In genomic region chr2:152550386-152550785, GRCh38 we compare ENCODE assay signal across 26 cellular contexts.
A peak's percentile ranks its signal among the peaks of the same experiment; 100 is the strongest.
DNase-seq lines count a peak whose midpoint lies in the region; ATAC-seq, FAIRE-seq and TF ChIP-seq lines count a peak whose summit lies in the region.
"Had no signal": no experiment of that assay in that cellular context is flagged by ENCODE, and none has a peak within 500 bp of the region (broad histone marks: within the 10 kb centered on the region; RNA-seq: fewer than 3 reads in every experiment).

No MANE protein-coding gene starts in this region.

- BruUV-seq in MCF 10A (replicated peaks; lab: Mats Ljungman, UMichigan), result no TSS peak

- no peaks in the 10 kb centered on the region for H3K27me3 ChIP-seq in SJCRH30
- H3K27me3 ChIP-seq: MG63, neutrophil, uterus had no signal

- no peaks in the 10 kb centered on the region for H3K9me3 Mint-ChIP-seq in MCF 10A (ENCODE audit: unreplicated experiment)
- H3K9me3 Mint-ChIP-seq: activated naive CD8-positive, alpha-beta T cell treated with anti-CD3 and anti-CD28 coated beads, Interleukin-2, amount 10 ng/mL, durations not matched to agents 7 days and 5 days; CD4-positive, CD25-positive, alpha-beta regulatory T cell; central memory CD8-positive, alpha-beta T cell; immature natural killer cell; memory B cell had no signal

- CTCF ChIA-PET in MCF 10A (lab: Yijun Ruan, JAX), result interaction anchor here (0.6 to 0.8 kb wide), 2 partner anchors 30 to 89 kb away, joined by 3 to 4 read pairs; no protein-coding TSS in a partner anchor

- H3K4me3 ChIP-seq in SJCRH30, result no peak overlapping the region
- H3K4me3 ChIP-seq: MG63, thoracic aorta, uterus had no signal

- H3K4me3 Mint-ChIP-seq in MCF 10A (ENCODE audit: unreplicated experiment), result no peak overlapping the region
- H3K4me3 Mint-ChIP-seq: activated naive CD8-positive, alpha-beta T cell treated with anti-CD3 and anti-CD28 coated beads, Interleukin-2, amount 10 ng/mL, durations not matched to agents 7 days and 5 days; CD4-positive, CD25-positive, alpha-beta regulatory T cell; central memory CD8-positive, alpha-beta T cell; immature natural killer cell; memory B cell had no signal

- POLR2A ChIA-PET in MCF 10A (lab: Yijun Ruan, JAX), result no interaction called here

- ATAC-seq in left lobe of liver, result peak; percentile 55

- no peaks in the 10 kb centered on the region for H3K36me3 ChIP-seq in SJCRH30
- H3K36me3 ChIP-seq: neutrophil, thoracic aorta, uterus had no signal

- H3K9me3 ChIP-seq in SJCRH30 (replicated peaks), result no peaks in the 10 kb centered on the region
- H3K9me3 ChIP-seq: MG63, neutrophil, thoracic aorta, uterus had no signal

- DNase-seq in NCI-H2107 treated with DMSO at 0.1 percent for 48 hours (lab: John Stamatoyannopoulos, UW; ENCODE audit: unreplicated experiment), result peak; percentile 8
- no peak for DNase-seq in NCI-H2107 (lab: John Stamatoyannopoulos, UW)
- peak; percentile 26 to 71 for DNase-seq in SJCRH30
- DNase-seq in left lobe of liver (ENCODE audit: low spot score), result no peak
- no peak for DNase-seq in substantia nigra (lab: John Stamatoyannopoulos, UW)
- DNase-seq in MCF 10A (ENCODE audit: unreplicated experiment), result no peak
- DNase-seq in germinal center (ENCODE audit: low spot score), result no peak
- DNase-seq in RCC 7860 (ENCODE audit: low spot score), result no peak
- DNase-seq: activated CD4-positive, CD25-positive, alpha-beta regulatory T cell treated with anti-CD3 and anti-CD28 coated beads, Interleukin-2, amount 50 U/mL, for 72 hours; activated gamma-delta T cell; activated naive CD8-positive, alpha-beta T cell treated with anti-CD3 and anti-CD28 coated beads, Interleukin-2, amount 10 ng/mL, durations not matched to agents 7 days and 5 days; activated T-cell treated with anti-CD3 and anti-CD28 coated beads, Interleukin-2, amount 50 U/mL, for 1 hour; CD4-positive, CD25-positive, alpha-beta regulatory T cell; hypothalamus; immature natural killer cell; MG63; NCI-H1105 treated with DMSO at 0.1 percent for 48 hours; NCI-H2081; stimulated activated naive CD4-positive, alpha-beta T cell treated with Interleukin-2 at 50 U/mL for 16 hours; T-helper 1 cell; uterus had no signal

- H3K27ac ChIP-seq in SJCRH30 (peak overlapping the region; percentile 18; the same call in 1 of the 2 replicates), substantia nigra (ENCODE audit: low read depth, low read length, poor library complexity, severe bottlenecking) (peak overlapping the region; percentile 16)
- H3K27ac ChIP-seq: neutrophil, thoracic aorta, uterus had no signal

- peaks cover 17% of the 10 kb centered on the region for H3K4me1 ChIP-seq in SJCRH30
- H3K4me1 ChIP-seq: uterus had no signal

- peaks cover 12% of the 10 kb centered on the region for H3K36me3 Mint-ChIP-seq in MCF 10A (ENCODE audit: insufficient read depth, unreplicated experiment)
- H3K36me3 Mint-ChIP-seq: activated naive CD8-positive, alpha-beta T cell treated with anti-CD3 and anti-CD28 coated beads, Interleukin-2, amount 10 ng/mL, durations not matched to agents 7 days and 5 days; CD4-positive, CD25-positive, alpha-beta regulatory T cell; immature natural killer cell; memory B cell had no signal

- intact Hi-C loops in MCF 10A (cut with micrococcal nuclease), result no loop called here

- TF ChIP-seq CTCF in MCF 10A (IDR thresholded peaks at IDR 0.05; ENCODE audit: unreplicated experiment), result no peak

- H3K27ac Mint-ChIP-seq in MCF 10A (ENCODE audit: low read depth, unreplicated experiment), result no peak overlapping the region
- H3K27ac Mint-ChIP-seq: activated naive CD8-positive, alpha-beta T cell treated with anti-CD3 and anti-CD28 coated beads, Interleukin-2, amount 10 ng/mL, durations not matched to agents 7 days and 5 days; CD4-positive, CD25-positive, alpha-beta regulatory T cell; immature natural killer cell; memory B cell had no signal

- FAIRE-seq in RCC 7860 (lab: Jason Lieb, UNC), result no peak
- FAIRE-seq: A204.1 had no signal

- H3K27me3 Mint-ChIP-seq in MCF 10A (ENCODE audit: insufficient read depth, unreplicated experiment), result no peaks in the 10 kb centered on the region
- H3K27me3 Mint-ChIP-seq: memory B cell had no signal

- no peaks in the 10 kb centered on the region for H3K4me1 Mint-ChIP-seq in MCF 10A (ENCODE audit: insufficient read depth, unreplicated experiment)
- H3K4me1 Mint-ChIP-seq: activated naive CD8-positive, alpha-beta T cell treated with anti-CD3 and anti-CD28 coated beads, Interleukin-2, amount 10 ng/mL, durations not matched to agents 7 days and 5 days; CD4-positive, CD25-positive, alpha-beta regulatory T cell; central memory CD8-positive, alpha-beta T cell; immature natural killer cell; memory B cell had no signal

Comparison
In these comparisons a context has a peak if more than half of its experiments do, and no peak if none do; other contexts are left out.
1. DNase-seq: peak in NCI-H2107 treated with DMSO at 0.1 percent for 48 hours (single experiment) and SJCRH30 (2 of 2); none in NCI-H2107 (single experiment), left lobe of liver (single experiment), substantia nigra (0 of 49), MCF 10A (single experiment), germinal center (single experiment) and RCC 7860 (single experiment).